8 cellular contexts compared by ENCODE assay signal in the genomic region with DNA sequence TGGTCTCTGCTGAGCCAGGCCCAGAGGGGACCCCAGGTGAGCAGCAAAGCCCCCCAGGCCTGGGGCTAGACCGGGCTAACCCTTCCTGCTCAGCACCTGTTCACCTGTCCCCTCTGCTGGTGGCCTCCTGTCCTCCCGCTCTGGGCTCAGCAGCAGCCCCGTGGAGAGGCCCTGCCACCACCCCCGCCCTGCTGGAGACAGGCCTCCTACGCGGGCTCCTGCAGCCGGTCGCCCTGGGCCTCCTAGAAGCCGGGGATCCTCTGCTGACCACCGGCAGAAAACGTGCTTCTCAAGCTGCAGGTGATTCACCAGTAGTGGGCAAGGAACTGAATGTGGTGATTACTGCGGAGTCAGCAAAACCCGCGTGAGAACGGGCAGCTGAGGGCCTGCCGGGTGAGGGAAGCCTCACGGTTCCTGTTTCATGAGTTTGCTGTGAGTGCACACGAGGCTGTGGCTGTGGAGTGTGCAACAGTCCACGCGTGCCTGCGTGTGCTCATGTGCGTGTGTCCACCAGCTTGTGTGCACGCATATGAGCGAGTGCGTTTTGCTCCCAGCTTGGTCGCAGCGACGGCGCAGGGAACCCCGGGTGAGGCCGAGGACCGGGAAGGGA. TPM values are rescaled to one million over a fixed set of nuclear protein-coding genes. Genes with fewer than 3 reads are reported as not detected.
DNase-seq lines count a peak whose midpoint lies in the region; ATAC-seq, FAIRE-seq and TF ChIP-seq lines count a peak whose summit lies in the region.

No MANE protein-coding gene starts in this region.

- no peak overlapping the region for H3K27ac ChIP-seq in astrocyte (ENCODE audit: low read depth, low read length)
- no peak overlapping the region for H3K27ac ChIP-seq in iPS-18a (ENCODE audit: low read length)
- peak overlapping the region in 19 of 21 experiments; percentile 10 to 88 (median 64) for H3K27ac ChIP-seq in skin epidermis

- TF ChIP-seq POLR2A in NB4 (IDR thresholded peaks at IDR 0.05; ENCODE audit: extremely low read depth, insufficient read length), result no peak

- H3K27ac Mint-ChIP-seq in Calu3 (ENCODE audit: unreplicated experiment), result peak overlapping the region; percentile 58
- no peak overlapping the region for H3K27ac Mint-ChIP-seq in astrocyte (ENCODE audit: unreplicated experiment)

- H3K9me3 Mint-ChIP-seq in Calu3 (ENCODE audit: low read depth, unreplicated experiment) (no peaks in the 10 kb centered on the region), astrocyte (ENCODE audit: unreplicated experiment) (no peaks in the 10 kb centered on the region)

- H3K4me1 ChIP-seq in astrocyte (ENCODE audit: insufficient read depth, low read length) (peaks cover 38% of the 10 kb centered on the region), iPS-18a (ENCODE audit: control insufficient read depth, low read depth, low read length) (peaks cover 5% of the 10 kb centered on the region)

- H3K27me3 ChIP-seq in astrocyte (ENCODE audit: insufficient read depth, low read length) (peaks cover 21% of the 10 kb centered on the region), iPS-18a (ENCODE audit: control insufficient read depth, insufficient read depth, low read length) (peaks cover 78% of the 10 kb centered on the region)

- H3K9ac ChIP-seq in astrocyte (ENCODE audit: low read length) (no peak overlapping the region), iPS-18a (ENCODE audit: low read length) (no peak overlapping the region)

- H3K4me3 Mint-ChIP-seq in Calu3 (ENCODE audit: low read depth, unreplicated experiment) (peak overlapping the region; percentile 60), astrocyte (ENCODE audit: unreplicated experiment) (no peak overlapping the region)

- H3K4me1 Mint-ChIP-seq in Calu3 (ENCODE audit: low read depth, unreplicated experiment), result peaks cover 18% of the 10 kb centered on the region
- H3K4me1 Mint-ChIP-seq in astrocyte (ENCODE audit: low read depth, unreplicated experiment), result no peaks in the 10 kb centered on the region

- H3K4me2 ChIP-seq in astrocyte (ENCODE audit: low read length), result peak overlapping the region; percentile 88

- H3K36me3 Mint-ChIP-seq in Calu3 (ENCODE audit: insufficient read depth, unreplicated experiment) (peaks cover 31% of the 10 kb centered on the region), astrocyte (ENCODE audit: low read depth, unreplicated experiment) (no peaks in the 10 kb centered on the region)

- peaks cover 6% of the 10 kb centered on the region for H4K20me1 ChIP-seq in astrocyte (ENCODE audit: insufficient read depth, low read length)

- BruUV-seq in Calu3 (replicated peaks; lab: Mats Ljungman, UMichigan), result TSS peak; percentile 56

- CTCF ChIA-PET in Calu3 (lab: Charles Lee), result interaction anchor here (0.6 to 1.3 kb wide), 2 partner anchors 8 to 40 kb away, joined by 3 to 4 read pairs; no protein-coding TSS in a partner anchor

- H3K79me2 ChIP-seq in astrocyte (ENCODE audit: insufficient read depth, low read length), result no peaks in the 10 kb centered on the region

- ATAC-seq in HG03565 (IDR thresholded peaks at IDR 0.05; ENCODE audit: unreplicated experiment), result no peak
- ATAC-seq in HG02870 (IDR thresholded peaks at IDR 0.05; ENCODE audit: unreplicated experiment), result no peak
- no peak for ATAC-seq in HG03439 (IDR thresholded peaks at IDR 0.05; ENCODE audit: unreplicated experiment)

- intact Hi-C loops in Calu3 (cut with micrococcal nuclease; ENCODE audit: unreplicated experiment), result no loop called here

- no peak overlapping the region for H2AFZ ChIP-seq in astrocyte (ENCODE audit: low read depth, low read length)

- DNase-seq in Calu3 (peak; percentile 57), NB4 (ENCODE audit: low read depth) (peak; percentile 45), astrocyte (ENCODE audit: low read depth) (peak; percentile 54)

- no peak for FAIRE-seq in astrocyte (lab: Jason Lieb, UNC)

- H3K4me3 ChIP-seq in NB4 (ENCODE audit: low read depth, low read length) (no peak overlapping the region), astrocyte (ENCODE audit: insufficient read depth, low read depth, low read length) (no peak overlapping the region), iPS-18a (ENCODE audit: low read length) (peak overlapping the region; percentile 36), skin epidermis (peak overlapping the region; percentile 38 to 54 (median 45))

- TF ChIP-seq CTCF in Calu3 (IDR thresholded peaks at IDR 0.05; ENCODE audit: unreplicated experiment) (no peak), NB4 (IDR thresholded peaks at IDR 0.05; ENCODE audit: low read depth, low read length) (no peak), astrocyte (IDR thresholded peaks at IDR 0.05; ENCODE audit: insufficient read depth, low read depth, low read length) (no peak)

- H3K36me3 ChIP-seq in astrocyte (ENCODE audit: insufficient read depth, low read length), result no peaks in the 10 kb centered on the region
- no peaks in the 10 kb centered on the region for H3K36me3 ChIP-seq in iPS-18a (ENCODE audit: control insufficient read depth, low read depth, low read length)

- H3K27me3 Mint-ChIP-seq in Calu3 (ENCODE audit: unreplicated experiment) (peaks cover 28% of the 10 kb centered on the region), astrocyte (ENCODE audit: low read depth, unreplicated experiment) (peaks cover 45% of the 10 kb centered on the region)

- H3K9me3 ChIP-seq in astrocyte (ENCODE audit: insufficient read depth, low read depth, low read length), result no peaks in the 10 kb centered on the region
- no peaks in the 10 kb centered on the region for H3K9me3 ChIP-seq in iPS-18a (ENCODE audit: control insufficient read depth, low read depth, low read length)

RNA-seq across cellular contexts. Expression of gene SECTM1, which starts 0.8 kb away (rescaled TPM):
- total RNA-seq in Calu3 (2022) (10.4 and 13.4 TPM in 2 replicates), astrocyte (0.27 TPM in 1 of 2 replicates, not detected in the other)

RNA-seq across cellular contexts. Expression of gene CD7, which starts 15.4 kb away (rescaled TPM):
- total RNA-seq in Calu3 (2022) (0.34 TPM in 1 of 2 replicates, not detected in the other), astrocyte (0.18 and 0.24 TPM in 2 replicates)

RNA-seq across cellular contexts. Expression of gene TEX19, which starts 26.3 kb away (rescaled TPM):
- total RNA-seq in Calu3 (2022) (not detected in 2 replicates), astrocyte (not detected in 2 replicates)

RNA-seq across cellular contexts. Expression of gene UTS2R, which starts 38.8 kb away (rescaled TPM):
- total RNA-seq in Calu3 (2022) (not detected in 2 replicates), astrocyte (not detected in 2 replicates)

RNA-seq across cellular contexts. Expression of gene CSNK1D, which starts 59.3 kb away (rescaled TPM):
- total RNA-seq in Calu3 (2022) (157 and 160 TPM in 2 replicates), astrocyte (146 and 153 TPM in 2 replicates)

Comparison
In these comparisons a context has a peak if more than half of its experiments do, and no peak if none do; other contexts are left out.
1. H3K4me3 ChIP-seq: peak in iPS-18a (single experiment) and skin epidermis (7 of 7); none in NB4 (single experiment) and astrocyte (single experiment).
2. H3K27ac ChIP-seq: peak in skin epidermis (19 of 21); none in astrocyte (single experiment) and iPS-18a (single experiment).
3. Peak in every context shown above with its lines, with median percentiles within 50 percentile points of each other: DNase-seq.